ENCODE assay signal across 9 cellular contexts in the genomic region with DNA sequence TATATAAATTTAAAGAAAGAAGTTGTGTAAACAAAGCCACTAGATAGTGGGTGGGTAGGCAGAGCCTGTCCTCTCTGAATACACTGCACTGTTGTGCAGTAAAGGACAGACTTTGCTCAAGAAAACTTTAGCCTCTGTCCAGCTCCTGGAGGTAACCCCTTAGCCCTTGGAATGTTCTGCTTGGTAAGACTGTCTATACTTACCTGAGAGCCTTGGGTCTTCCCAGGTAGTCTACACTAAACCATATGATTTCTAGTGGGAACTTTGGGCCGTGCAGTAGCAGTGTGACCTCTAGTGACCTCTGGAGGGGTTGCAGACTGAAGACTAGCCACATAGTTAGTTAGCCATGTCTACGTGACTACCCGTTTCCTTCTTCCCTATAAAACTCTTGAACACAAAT.
DNase-seq lines count a peak whose midpoint lies in the region; ATAC-seq, FAIRE-seq and TF ChIP-seq lines count a peak whose summit lies in the region.
"Had no signal": no experiment of that assay in that cellular context is flagged by ENCODE, and none has a peak within 500 bp of the region (broad histone marks: within the 10 kb centered on the region; RNA-seq: fewer than 3 reads in every experiment).

No MANE protein-coding gene starts in this region.

- H3K27me3 Mint-ChIP-seq in natural killer cell treated with Interleukin-12 subunit alpha and Interleukin-12 subunit beta and Interleukin-15 and Interleukin-18, amount 100 ng/mL, for 72 hours, result no peaks in the 10 kb centered on the region

- WGBS in A549 (ENCODE audit: missing lambda C conversion rate), result 56% methylated on average over 3 of the region's 3 CpGs

- peaks cover 9% of the 10 kb centered on the region for H3K36me3 Mint-ChIP-seq in natural killer cell treated with Interleukin-12 subunit alpha and Interleukin-12 subunit beta and Interleukin-15 and Interleukin-18, amount 100 ng/mL, for 72 hours

- POLR2A ChIA-PET in A549 (lab: Yijun Ruan, JAX), result no interaction called here

- no peaks in the 10 kb centered on the region for H3K36me3 ChIP-seq in bronchial epithelial cell (ENCODE audit: control insufficient read depth, insufficient read depth, low read length)

- no peak overlapping the region for H3K4me3 ChIP-seq in A549
- no peak overlapping the region for H3K4me3 ChIP-seq in bronchial epithelial cell (ENCODE audit: low read depth, low read length)

- TF ChIP-seq POLR2A in A549 (IDR thresholded peaks at IDR 0.05; ENCODE audit: low read length), result no peak

- H3K4me2 ChIP-seq in A549, result no peak overlapping the region

- peak; percentile 24 to 51; a peak in 3 of 5 replicates for TF ChIP-seq RAD21 in A549 (conservative IDR thresholded peaks at IDR 0.05 in 1 of 2, IDR thresholded peaks at IDR 0.05 in 1 of 2)

- H3K4me3 Mint-ChIP-seq in natural killer cell treated with Interleukin-12 subunit alpha and Interleukin-12 subunit beta and Interleukin-15 and Interleukin-18, amount 100 ng/mL, for 72 hours, result no peak overlapping the region

- DNase-seq in A549 (ENCODE audit: low read depth in 1 of 2, low spot score in 1 of 2) (peak in 1 of 2 experiments; percentile 23), KG1 (lab: John Stamatoyannopoulos, UW) (peak; percentile 25), bronchial epithelial cell (ENCODE audit: low read depth) (no peak), NCI-H510A (lab: John Stamatoyannopoulos, UW) (no peak)
- DNase-seq in natural killer cell treated with Interleukin-12 subunit alpha and Interleukin-12 subunit beta and Interleukin-15 and Interleukin-18, amount 100 ng/mL, for 72 hours (ENCODE audit: low spot score), result no peak
- DNase-seq in activated CD4-positive, alpha-beta T cell treated with anti-CD3 and anti-CD28 coated beads for 48 hours, result no peak
- DNase-seq: stimulated activated CD4-positive, alpha-beta T cell treated with anti-CD3 and anti-CD28 coated beads, Interleukin-1b, Interleukin-23, amount 100 ng/mL, for 48 hours had no signal

- ATAC-seq in A549 (peak in 1 of 2 experiments; percentile 75; a peak in 3 of 6 replicates), GM18867 (IDR thresholded peaks at IDR 0.05; ENCODE audit: unreplicated experiment) (peak; percentile 91), GM19395 (IDR thresholded peaks at IDR 0.05; ENCODE audit: unreplicated experiment) (no peak)
- ATAC-seq in natural killer cell treated with Interleukin-12 subunit alpha and Interleukin-12 subunit beta and Interleukin-15 and Interleukin-18, amount 100 ng/mL, for 72 hours, result no peak

- CTCF ChIA-PET in A549 (lab: Yijun Ruan, JAX), result interaction anchor here (1.0 to 1.6 kb wide), 3 partner anchors 12 to 185 kb away, joined by 3 read pairs; no protein-coding TSS in a partner anchor

- peak; percentile 16; the same call in 1 of the 3 replicates for TF ChIP-seq CTCF in A549 (IDR thresholded peaks at IDR 0.05)
- TF ChIP-seq CTCF in bronchial epithelial cell (IDR thresholded peaks at IDR 0.05; ENCODE audit: insufficient read depth, low read length, severe bottlenecking), result peak; percentile 17

- no peaks in the 10 kb centered on the region for H3K4me1 Mint-ChIP-seq in natural killer cell treated with Interleukin-12 subunit alpha and Interleukin-12 subunit beta and Interleukin-15 and Interleukin-18, amount 100 ng/mL, for 72 hours (ENCODE audit: low read depth in 2 of 2)

- H3K27me3 ChIP-seq in bronchial epithelial cell (ENCODE audit: control insufficient read depth, insufficient read depth, low read length), result no peaks in the 10 kb centered on the region

- H3K4me1 ChIP-seq in A549, result no peaks in the 10 kb centered on the region

- peaks cover 10% of the 10 kb centered on the region; the same call in 1 of the 3 replicates for H3K9me3 ChIP-seq in A549

- FAIRE-seq in A549 (lab: Jason Lieb, UNC) (no peak), bronchial epithelial cell (lab: Jason Lieb, UNC) (no peak)

- H3K9me3 Mint-ChIP-seq in natural killer cell treated with Interleukin-12 subunit alpha and Interleukin-12 subunit beta and Interleukin-15 and Interleukin-18, amount 100 ng/mL, for 72 hours, result peaks cover 24% of the 10 kb centered on the region

- no peak for TF ChIP-seq EP300 in A549 (IDR thresholded peaks at IDR 0.05)

- H3K27ac Mint-ChIP-seq in natural killer cell treated with Interleukin-12 subunit alpha and Interleukin-12 subunit beta and Interleukin-15 and Interleukin-18, amount 100 ng/mL, for 72 hours, result no peak overlapping the region

- no peak overlapping the region for H3K27ac ChIP-seq in A549

TF ChIP-seq in A549, 52 proteins besides CTCF, POLR2A, EP300 and RAD21:
- TF ChIP-seq RNF2 (IDR thresholded peaks at IDR 0.05; ENCODE audit: borderline replicate concordance, low read depth) (no peak), SREBF2 (IDR thresholded peaks at IDR 0.05) (no peak), SMC3 (IDR thresholded peaks at IDR 0.05) (0 out of 3 replicates have a peak, but pooled peaks have one; percentile 13), MAZ (IDR thresholded peaks at IDR 0.05; ENCODE audit: borderline replicate concordance, low read depth, low read length) (no peak)
- TF ChIP-seq, protein P1, sequence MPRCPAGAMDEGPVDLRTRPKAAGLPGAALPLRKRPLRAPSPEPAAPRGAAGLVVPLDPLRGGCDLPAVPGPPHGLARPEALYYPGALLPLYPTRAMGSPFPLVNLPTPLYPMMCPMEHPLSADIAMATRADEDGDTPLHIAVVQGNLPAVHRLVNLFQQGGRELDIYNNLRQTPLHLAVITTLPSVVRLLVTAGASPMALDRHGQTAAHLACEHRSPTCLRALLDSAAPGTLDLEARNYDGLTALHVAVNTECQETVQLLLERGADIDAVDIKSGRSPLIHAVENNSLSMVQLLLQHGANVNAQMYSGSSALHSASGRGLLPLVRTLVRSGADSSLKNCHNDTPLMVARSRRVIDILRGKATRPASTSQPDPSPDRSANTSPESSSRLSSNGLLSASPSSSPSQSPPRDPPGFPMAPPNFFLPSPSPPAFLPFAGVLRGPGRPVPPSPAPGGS (IDR thresholded peaks at IDR 0.05), result no peak
TF ChIP-seq in A549: peak in this region for 1.
